ENCODE assay signal across 1 cellular context in the genomic region with DNA sequence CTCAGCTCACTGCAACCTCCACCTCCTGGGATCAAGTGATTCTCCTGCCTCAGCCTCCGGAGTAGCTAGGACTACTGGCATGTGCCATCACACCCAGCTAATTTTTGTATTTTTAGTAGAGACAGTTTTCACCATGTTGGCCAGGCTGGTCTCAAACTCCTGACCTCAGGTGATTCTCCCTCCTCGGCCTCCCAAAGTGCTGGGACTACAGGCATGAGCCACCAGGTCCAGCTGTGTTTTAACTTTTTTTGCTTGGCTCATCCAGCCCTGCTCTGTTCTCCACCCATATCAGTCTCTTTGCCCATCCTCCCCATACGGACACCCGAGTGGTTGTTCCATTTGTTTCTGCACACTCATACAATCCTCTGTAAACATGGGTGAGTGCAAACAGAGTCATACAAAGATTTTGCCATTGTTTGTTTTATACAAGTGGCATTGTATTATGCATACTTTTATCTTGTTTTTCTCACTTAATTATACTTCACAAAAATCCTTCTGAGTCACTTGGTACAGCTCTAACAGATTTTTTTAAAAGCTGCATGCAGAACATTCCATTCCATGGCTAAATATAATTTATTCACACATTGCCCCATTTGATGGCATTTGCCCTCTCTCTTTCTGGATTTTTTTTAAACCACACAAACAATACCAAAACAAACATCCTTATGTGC.
TF ChIP-seq lines count a peak whose summit lies in the region.

No MANE protein-coding gene starts in this region.

TF ChIP-seq in HepG2, 621 proteins besides CTCF, POLR2A, EP300 and RAD21 (continued from another document and continues in another):
- TF ChIP-seq, protein P1, sequence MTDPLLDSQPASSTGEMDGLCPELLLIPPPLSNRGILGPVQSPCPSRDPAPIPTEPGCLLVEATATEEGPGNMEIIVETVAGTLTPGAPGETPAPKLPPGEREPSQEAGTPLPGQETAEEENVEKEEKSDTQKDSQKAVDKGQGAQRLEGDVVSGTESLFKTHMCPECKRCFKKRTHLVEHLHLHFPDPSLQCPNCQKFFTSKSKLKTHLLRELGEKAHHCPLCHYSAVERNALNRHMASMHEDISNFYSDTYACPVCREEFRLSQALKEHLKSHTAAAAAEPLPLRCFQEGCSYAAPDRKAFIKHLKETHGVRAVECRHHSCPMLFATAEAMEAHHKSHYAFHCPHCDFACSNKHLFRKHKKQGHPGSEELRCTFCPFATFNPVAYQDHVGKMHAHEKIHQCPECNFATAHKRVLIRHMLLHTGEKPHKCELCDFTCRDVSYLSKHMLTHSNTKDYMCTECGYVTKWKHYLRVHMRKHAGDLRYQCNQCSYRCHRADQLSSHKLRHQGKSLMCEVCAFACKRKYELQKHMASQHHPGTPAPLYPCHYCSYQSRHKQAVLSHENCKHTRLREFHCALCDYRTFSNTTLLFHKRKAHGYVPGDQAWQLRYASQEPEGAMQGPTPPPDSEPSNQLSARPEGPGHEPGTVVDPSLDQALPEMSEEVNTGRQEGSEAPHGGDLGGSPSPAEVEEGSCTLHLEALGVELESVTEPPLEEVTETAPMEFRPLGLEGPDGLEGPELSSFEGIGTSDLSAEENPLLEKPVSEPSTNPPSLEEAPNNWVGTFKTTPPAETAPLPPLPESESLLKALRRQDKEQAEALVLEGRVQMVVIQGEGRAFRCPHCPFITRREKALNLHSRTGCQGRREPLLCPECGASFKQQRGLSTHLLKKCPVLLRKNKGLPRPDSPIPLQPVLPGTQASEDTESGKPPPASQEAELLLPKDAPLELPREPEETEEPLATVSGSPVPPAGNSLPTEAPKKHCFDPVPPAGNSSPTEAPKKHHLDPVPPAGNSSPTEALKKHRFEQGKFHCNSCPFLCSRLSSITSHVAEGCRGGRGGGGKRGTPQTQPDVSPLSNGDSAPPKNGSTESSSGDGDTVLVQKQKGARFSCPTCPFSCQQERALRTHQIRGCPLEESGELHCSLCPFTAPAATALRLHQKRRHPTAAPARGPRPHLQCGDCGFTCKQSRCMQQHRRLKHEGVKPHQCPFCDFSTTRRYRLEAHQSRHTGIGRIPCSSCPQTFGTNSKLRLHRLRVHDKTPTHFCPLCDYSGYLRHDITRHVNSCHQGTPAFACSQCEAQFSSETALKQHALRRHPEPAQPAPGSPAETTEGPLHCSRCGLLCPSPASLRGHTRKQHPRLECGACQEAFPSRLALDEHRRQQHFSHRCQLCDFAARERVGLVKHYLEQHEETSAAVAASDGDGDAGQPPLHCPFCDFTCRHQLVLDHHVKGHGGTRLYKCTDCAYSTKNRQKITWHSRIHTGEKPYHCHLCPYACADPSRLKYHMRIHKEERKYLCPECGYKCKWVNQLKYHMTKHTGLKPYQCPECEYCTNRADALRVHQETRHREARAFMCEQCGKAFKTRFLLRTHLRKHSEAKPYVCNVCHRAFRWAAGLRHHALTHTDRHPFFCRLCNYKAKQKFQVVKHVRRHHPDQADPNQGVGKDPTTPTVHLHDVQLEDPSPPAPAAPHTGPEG (CRISPR knock-in tag; IDR thresholded peaks at IDR 0.05), result no peak
- TF ChIP-seq ZNF451 (CRISPR knock-in tag; IDR thresholded peaks at IDR 0.05) (no peak), TMF1 (CRISPR knock-in tag; IDR thresholded peaks at IDR 0.05; ENCODE audit: low read depth) (no peak; the same call in 1 of the 2 replicates), ZNF580 (CRISPR knock-in tag; IDR thresholded peaks at IDR 0.05; ENCODE audit: borderline replicate concordance, low read depth) (no peak), MYNN (CRISPR knock-in tag; IDR thresholded peaks at IDR 0.05; ENCODE audit: low read depth) (no peak), ZNF143 (CRISPR knock-in tag; IDR thresholded peaks at IDR 0.05) (no peak), JDP2 (CRISPR knock-in tag; IDR thresholded peaks at IDR 0.05; ENCODE audit: borderline replicate concordance) (no peak), MED13 (CRISPR knock-in tag; IDR thresholded peaks at IDR 0.05) (peak; percentile 69; the same call in 1 of the 2 replicates), FOXP1 (IDR thresholded peaks at IDR 0.05) (no peak), FOXP1 (CRISPR knock-in tag; IDR thresholded peaks at IDR 0.05) (peak; percentile 41; the same call in 1 of the 2 replicates), NAIF1 (CRISPR knock-in tag; IDR thresholded peaks at IDR 0.05; ENCODE audit: borderline replicate concordance) (no peak), ZNF441 (CRISPR knock-in tag; IDR thresholded peaks at IDR 0.05; ENCODE audit: borderline replicate concordance) (peak; percentile 29; the same call in 1 of the 2 replicates), ZNF605 (CRISPR knock-in tag; IDR thresholded peaks at IDR 0.05) (no peak), MLLT10 (CRISPR knock-in tag; IDR thresholded peaks at IDR 0.05) (0 out of 2 replicates have a peak, but pooled peaks have one; percentile 72), ZNF460 (CRISPR knock-in tag; IDR thresholded peaks at IDR 0.05; ENCODE audit: borderline replicate concordance) (no peak), NCOR1 (IDR thresholded peaks at IDR 0.05; ENCODE audit: borderline replicate concordance, low read length) (no peak), HNF4G (IDR thresholded peaks at IDR 0.05; ENCODE audit: borderline replicate concordance, low read depth, low read length) (no peak), HNF4G (CRISPR knock-in tag; IDR thresholded peaks at IDR 0.05; ENCODE audit: borderline replicate concordance, low read depth) (no peak), ZNF407 (CRISPR knock-in tag; IDR thresholded peaks at IDR 0.05; ENCODE audit: not compliant biosample characterization) (no peak), ATF7 (IDR thresholded peaks at IDR 0.05) (no peak), ATF7 (CRISPR knock-in tag; IDR thresholded peaks at IDR 0.05) (no peak), ZKSCAN8 (CRISPR knock-in tag; IDR thresholded peaks at IDR 0.05; ENCODE audit: borderline replicate concordance) (no peak), TP53 (CRISPR knock-in tag; conservative IDR thresholded peaks at IDR 0.05) (no peak), ZNF235 (CRISPR knock-in tag; IDR thresholded peaks at IDR 0.05; ENCODE audit: borderline replicate concordance) (no peak), ZMYM3 (CRISPR knock-in tag; IDR thresholded peaks at IDR 0.05) (no peak), HIVEP1 (CRISPR knock-in tag; IDR thresholded peaks at IDR 0.05) (no peak), ZNF75D (CRISPR knock-in tag; IDR thresholded peaks at IDR 0.05; ENCODE audit: borderline replicate concordance) (no peak), BORCS8-MEF2B (CRISPR knock-in tag; IDR thresholded peaks at IDR 0.05) (peak; percentile 37; the same call in 1 of the 2 replicates), ATM (IDR thresholded peaks at IDR 0.05; ENCODE audit: borderline replicate concordance) (no peak)
- TF ChIP-seq, protein P2, sequence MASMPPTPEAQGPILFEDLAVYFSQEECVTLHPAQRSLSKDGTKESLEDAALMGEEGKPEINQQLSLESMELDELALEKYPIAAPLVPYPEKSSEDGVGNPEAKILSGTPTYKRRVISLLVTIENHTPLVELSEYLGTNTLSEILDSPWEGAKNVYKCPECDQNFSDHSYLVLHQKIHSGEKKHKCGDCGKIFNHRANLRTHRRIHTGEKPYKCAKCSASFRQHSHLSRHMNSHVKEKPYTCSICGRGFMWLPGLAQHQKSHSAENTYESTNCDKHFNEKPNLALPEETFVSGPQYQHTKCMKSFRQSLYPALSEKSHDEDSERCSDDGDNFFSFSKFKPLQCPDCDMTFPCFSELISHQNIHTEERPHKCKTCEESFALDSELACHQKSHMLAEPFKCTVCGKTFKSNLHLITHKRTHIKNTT (CRISPR knock-in tag; IDR thresholded peaks at IDR 0.05), result no peak
- TF ChIP-seq, protein P3, sequence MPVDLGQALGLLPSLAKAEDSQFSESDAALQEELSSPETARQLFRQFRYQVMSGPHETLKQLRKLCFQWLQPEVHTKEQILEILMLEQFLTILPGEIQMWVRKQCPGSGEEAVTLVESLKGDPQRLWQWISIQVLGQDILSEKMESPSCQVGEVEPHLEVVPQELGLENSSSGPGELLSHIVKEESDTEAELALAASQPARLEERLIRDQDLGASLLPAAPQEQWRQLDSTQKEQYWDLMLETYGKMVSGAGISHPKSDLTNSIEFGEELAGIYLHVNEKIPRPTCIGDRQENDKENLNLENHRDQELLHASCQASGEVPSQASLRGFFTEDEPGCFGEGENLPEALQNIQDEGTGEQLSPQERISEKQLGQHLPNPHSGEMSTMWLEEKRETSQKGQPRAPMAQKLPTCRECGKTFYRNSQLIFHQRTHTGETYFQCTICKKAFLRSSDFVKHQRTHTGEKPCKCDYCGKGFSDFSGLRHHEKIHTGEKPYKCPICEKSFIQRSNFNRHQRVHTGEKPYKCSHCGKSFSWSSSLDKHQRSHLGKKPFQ (CRISPR knock-in tag; IDR thresholded peaks at IDR 0.05; ENCODE audit: insufficient replicate concordance), result no peak
- TF ChIP-seq, protein P4, sequence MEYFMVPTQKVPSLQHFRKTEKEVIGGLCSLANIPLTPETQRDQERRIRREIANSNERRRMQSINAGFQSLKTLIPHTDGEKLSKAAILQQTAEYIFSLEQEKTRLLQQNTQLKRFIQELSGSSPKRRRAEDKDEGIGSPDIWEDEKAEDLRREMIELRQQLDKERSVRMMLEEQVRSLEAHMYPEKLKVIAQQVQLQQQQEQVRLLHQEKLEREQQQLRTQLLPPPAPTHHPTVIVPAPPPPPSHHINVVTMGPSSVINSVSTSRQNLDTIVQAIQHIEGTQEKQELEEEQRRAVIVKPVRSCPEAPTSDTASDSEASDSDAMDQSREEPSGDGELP (IDR thresholded peaks at IDR 0.05; ENCODE audit: borderline replicate concordance, low read depth), result no peak
- TF ChIP-seq, protein P5, sequence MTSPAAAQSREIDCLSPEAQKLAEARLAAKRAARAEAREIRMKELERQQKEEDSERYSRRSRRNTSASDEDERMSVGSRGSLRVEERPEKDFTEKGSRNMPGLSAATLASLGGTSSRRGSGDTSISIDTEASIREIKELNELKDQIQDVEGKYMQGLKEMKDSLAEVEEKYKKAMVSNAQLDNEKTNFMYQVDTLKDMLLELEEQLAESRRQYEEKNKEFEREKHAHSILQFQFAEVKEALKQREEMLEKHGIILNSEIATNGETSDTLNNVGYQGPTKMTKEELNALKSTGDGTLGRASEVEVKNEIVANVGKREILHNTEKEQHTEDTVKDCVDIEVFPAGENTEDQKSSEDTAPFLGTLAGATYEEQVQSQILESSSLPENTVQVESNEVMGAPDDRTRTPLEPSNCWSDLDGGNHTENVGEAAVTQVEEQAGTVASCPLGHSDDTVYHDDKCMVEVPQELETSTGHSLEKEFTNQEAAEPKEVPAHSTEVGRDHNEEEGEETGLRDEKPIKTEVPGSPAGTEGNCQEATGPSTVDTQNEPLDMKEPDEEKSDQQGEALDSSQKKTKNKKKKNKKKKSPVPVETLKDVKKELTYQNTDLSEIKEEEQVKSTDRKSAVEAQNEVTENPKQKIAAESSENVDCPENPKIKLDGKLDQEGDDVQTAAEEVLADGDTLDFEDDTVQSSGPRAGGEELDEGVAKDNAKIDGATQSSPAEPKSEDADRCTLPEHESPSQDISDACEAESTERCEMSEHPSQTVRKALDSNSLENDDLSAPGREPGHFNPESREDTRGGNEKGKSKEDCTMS (CRISPR knock-in tag; conservative IDR thresholded peaks at IDR 0.05), result no peak
